Comparison of ENCODE assay signal across 2 cellular contexts in the genomic region with DNA sequence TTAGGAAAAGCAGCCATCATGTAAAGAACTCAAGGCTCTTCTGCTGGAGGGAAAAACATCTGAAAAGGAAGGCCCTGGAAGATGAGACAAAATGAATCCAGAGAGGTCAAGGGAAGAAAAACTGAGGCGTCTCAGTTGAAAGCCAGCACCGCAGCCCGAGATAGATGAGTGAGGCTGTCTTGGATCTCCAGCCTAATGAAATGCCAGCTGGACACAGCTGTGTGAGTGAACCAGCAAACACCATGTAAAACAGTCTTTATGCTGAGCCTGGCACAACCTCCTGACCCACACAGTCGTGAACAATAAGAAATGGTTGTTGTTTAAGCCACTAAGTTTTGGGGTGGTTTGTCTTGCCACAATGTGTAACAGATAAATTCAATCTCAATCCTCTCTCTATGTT.
TF ChIP-seq lines count a peak whose summit lies in the region.

No MANE protein-coding gene starts in this region.

TF ChIP-seq in H1, 55 proteins besides CTCF, POLR2A, EP300 and RAD21:
- no peak for TF ChIP-seq SIX5 (IDR thresholded peaks at IDR 0.05; ENCODE audit: low read depth, low read length)
- TF ChIP-seq CHD2 (IDR thresholded peaks at IDR 0.05; ENCODE audit: low read length) = no peak

TF ChIP-seq in HepG2, 621 proteins besides CTCF, POLR2A, EP300 and RAD21:
- no peak for TF ChIP-seq GABPB1 (CRISPR knock-in tag; IDR thresholded peaks at IDR 0.05)
- TF ChIP-seq HNRNPK (IDR thresholded peaks at IDR 0.05; ENCODE audit: low read depth, low read length, poor library complexity, severe bottlenecking) = no peak
- TF ChIP-seq ZNF24 (IDR thresholded peaks at IDR 0.05) = no peak
- TF ChIP-seq EHMT2 (IDR thresholded peaks at IDR 0.05; ENCODE audit: borderline replicate concordance, low read depth, low read length) = no peak
- TF ChIP-seq, protein P1, sequence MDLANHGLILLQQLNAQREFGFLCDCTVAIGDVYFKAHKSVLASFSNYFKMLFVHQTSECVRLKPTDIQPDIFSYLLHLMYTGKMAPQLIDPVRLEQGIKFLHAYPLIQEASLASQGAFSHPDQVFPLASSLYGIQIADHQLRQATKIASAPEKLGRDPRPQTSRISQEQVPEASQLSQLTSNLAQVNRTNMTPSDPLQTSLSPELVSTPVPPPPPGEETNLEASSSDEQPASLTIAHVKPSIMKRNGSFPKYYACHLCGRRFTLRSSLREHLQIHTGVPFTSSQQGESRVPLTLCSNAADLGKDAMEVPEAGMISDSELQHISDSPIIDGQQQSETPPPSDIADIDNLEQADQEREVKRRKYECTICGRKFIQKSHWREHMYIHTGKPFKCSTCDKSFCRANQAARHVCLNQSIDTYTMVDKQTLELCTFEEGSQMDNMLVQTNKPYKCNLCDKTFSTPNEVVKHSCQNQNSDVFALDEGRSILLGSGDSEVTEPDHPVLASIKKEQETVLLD (CRISPR knock-in tag; IDR thresholded peaks at IDR 0.05; ENCODE audit: low read depth) = no peak
- TF ChIP-seq ZBTB42 (CRISPR knock-in tag; IDR thresholded peaks at IDR 0.05) = no peak
- no peak for TF ChIP-seq PCBP2 (optimal IDR thresholded peaks at IDR 0.05; ENCODE audit: low read depth, low read length, poor library complexity, severe bottlenecking)
- no peak for TF ChIP-seq ZNF629 (CRISPR knock-in tag; conservative IDR thresholded peaks at IDR 0.05)
- TF ChIP-seq ZBTB38 (CRISPR knock-in tag; IDR thresholded peaks at IDR 0.05) = no peak
- TF ChIP-seq IKZF4 (CRISPR knock-in tag; IDR thresholded peaks at IDR 0.05; ENCODE audit: borderline replicate concordance, low read depth, not compliant biosample characterization) = no peak
- TF ChIP-seq FOSL2 (CRISPR knock-in tag; IDR thresholded peaks at IDR 0.05) = no peak
- TF ChIP-seq ZNF850 (CRISPR knock-in tag; conservative IDR thresholded peaks at IDR 0.05) = no peak
- TF ChIP-seq ZNF235 (CRISPR knock-in tag; IDR thresholded peaks at IDR 0.05; ENCODE audit: borderline replicate concordance) = no peak
- no peak for TF ChIP-seq BHLHE40 (IDR thresholded peaks at IDR 0.05; ENCODE audit: low read length)
- no peak for TF ChIP-seq SOX13 (IDR thresholded peaks at IDR 0.05)
- TF ChIP-seq SOX13 (CRISPR knock-in tag; conservative IDR thresholded peaks at IDR 0.05 in 1 of 2, IDR thresholded peaks at IDR 0.05 in 1 of 2) = no peak
- no peak for TF ChIP-seq ZNF224 (CRISPR knock-in tag; IDR thresholded peaks at IDR 0.05)
- TF ChIP-seq, protein P2, sequence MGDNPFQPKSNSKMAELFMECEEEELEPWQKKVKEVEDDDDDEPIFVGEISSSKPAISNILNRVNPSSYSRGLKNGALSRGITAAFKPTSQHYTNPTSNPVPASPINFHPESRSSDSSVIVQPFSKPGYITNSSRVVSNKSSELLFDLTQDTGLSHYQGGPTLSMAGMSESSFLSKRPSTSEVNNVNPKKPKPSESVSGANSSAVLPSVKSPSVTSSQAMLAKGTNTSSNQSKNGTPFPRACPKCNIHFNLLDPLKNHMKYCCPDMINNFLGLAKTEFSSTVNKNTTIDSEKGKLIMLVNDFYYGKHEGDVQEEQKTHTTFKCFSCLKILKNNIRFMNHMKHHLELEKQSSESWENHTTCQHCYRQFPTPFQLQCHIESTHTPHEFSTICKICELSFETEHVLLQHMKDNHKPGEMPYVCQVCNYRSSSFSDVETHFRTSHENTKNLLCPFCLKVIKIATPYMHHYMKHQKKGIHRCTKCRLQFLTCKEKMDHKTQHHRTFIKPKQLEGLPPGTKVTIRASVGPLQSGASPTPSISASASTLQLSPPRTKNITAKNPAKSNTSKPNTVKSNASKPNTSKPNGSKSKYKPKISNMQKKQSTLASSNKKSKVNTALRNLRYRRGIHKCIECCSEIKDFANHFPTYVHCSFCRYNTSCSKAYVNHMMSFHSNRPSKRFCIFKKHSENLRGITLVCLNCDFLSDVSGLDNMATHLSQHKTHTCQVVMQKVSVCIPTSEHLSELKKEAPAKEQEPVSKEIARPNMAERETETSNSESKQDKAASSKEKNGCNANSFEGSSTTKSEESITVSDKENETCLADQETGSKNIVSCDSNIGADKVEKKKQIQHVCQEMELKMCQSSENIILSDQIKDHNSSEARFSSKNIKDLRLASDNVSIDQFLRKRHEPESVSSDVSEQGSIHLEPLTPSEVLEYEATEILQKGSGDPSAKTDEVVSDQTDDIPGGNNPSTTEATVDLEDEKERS (CRISPR knock-in tag; IDR thresholded peaks at IDR 0.05) = no peak
- TF ChIP-seq ZNF598 (CRISPR knock-in tag; IDR thresholded peaks at IDR 0.05; ENCODE audit: borderline replicate concordance) = no peak
